Comparison of ENCODE assay signal across 8 cellular contexts in the genomic region with DNA sequence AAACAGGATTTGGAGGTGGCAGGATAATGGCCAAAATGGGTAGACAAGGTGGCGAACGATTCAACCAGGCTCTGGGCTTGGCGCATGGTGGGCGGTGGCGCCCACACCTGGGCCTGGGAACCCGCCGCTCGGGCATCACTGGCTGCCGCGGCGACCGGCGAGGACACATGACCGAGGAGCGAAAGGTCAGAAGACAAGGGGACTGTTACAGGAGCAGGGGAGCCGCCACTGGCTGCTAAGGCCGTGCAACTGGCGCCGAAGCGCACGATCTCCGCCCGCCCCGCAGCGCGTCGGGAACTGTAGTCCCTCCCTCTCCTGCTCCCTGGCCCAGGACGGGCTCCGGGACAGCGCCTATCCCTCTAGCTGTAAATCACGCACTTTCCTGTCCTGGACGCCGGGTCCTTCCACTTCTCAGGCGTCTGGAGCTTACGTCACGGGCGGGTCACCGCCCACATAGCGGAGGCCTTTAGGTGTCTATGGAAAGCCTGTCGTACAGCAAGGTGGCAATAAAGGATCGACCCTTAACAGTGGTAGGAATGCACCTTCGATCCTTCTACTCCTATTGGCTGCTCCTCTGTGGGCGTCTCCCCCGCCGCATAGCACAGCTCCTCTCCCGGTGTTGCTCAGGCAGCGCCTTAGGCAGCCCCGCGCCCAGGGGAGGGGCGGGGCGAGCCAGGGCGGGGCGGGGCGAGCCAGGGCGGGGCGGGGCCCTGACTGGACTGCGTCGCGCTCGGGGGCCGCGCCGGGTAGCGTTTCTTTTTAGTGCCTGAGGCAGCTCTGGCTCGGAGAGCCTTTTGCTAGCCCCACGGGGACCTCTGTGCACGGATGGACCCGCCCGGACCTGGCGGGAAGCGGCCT. TPM values are rescaled to one million over a fixed set of nuclear protein-coding genes. Genes with fewer than 3 reads are reported as not detected.
DNase-seq lines count a peak whose midpoint lies in the region; ATAC-seq, FAIRE-seq and TF ChIP-seq lines count a peak whose summit lies in the region.

A gene with protein sequence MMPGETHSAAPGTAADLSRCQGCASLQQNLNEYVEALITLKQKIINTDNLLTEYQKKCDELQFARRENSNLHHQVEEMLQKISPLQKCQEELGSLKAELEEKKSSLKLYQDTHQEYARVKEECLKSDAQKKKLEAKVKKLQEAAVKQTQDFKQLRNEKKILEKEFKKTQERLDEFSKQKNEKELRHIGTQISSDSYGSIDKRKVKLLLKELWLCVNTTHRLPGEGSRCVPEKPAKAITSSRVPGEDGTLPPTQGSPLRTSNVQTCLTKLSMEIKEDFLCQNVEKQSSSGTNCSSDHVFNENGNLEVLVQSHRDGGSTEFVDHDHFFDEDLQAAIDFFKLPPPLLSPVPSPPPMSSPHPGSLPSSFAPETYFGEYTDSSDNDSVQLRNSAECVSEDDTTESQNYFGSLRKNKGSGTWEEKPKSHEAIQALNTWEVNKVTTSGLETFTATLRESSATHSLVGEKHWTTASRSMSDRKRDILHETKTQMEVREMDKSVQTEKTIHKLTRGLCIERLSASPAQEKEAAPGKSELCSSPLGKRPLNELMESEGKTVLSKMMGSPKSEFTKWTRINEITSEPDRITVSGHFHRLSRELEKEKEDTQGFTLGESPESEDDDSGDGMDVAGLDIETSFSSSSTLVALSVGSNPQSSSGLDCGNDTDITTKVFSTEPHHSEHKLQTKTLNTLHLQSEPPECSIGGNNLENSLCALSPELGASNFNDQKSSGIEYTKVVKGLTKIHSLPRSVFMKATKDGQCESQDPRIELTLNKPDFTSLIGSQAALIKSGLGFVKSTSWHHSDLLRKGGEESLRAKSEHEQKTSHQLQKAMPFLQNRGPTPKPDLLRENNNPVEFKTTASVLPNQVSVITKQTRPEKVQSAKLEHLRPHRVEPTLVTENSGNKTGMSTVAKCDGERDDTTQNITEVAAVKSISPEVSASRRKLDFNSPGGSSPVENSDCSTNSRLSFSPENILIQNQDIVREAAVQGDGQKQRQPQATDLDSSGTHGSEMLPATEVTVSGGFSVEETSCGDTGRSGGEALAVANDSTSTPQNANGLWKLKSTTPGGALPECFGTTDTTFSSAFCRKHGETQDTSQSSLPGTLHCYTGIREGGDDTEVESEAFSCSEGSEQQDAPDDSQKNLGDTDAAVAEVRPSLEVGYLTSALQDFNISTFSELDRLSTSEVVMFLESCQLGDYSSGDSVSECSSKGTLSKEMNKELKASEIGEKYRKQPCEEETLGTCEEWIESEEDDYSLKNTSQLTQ (N-terminal part only) (plus strand): TSS at position 717 of the 858 bp plus-strand sequence. CDS start 239 bp downstream, outside the sequence.

- no peaks in the 10 kb centered on the region for H3K27me3 Mint-ChIP-seq in activated T-cell treated with anti-CD3 and anti-CD28 coated beads, Interleukin-2, amount 50 U/mL, for 72 hours (ENCODE audit: low read depth)

- peaks cover 26 to 57% (median 47%) of the 10 kb centered on the region in 4 donors for H3K4me1 ChIP-seq in esophagus muscularis mucosa

- H3K36me3 Mint-ChIP-seq in activated T-cell treated with anti-CD3 and anti-CD28 coated beads, Interleukin-2, amount 50 U/mL, for 72 hours (ENCODE audit: insufficient read depth in 2 of 2): peaks cover 0 to 6% of the 10 kb centered on the region in 2 donors

- H3K9me3 ChIP-seq in KOPT-K1 (ENCODE audit: insufficient read depth, low read length, poor library complexity, severe bottlenecking) (no peaks in the 10 kb centered on the region), esophagus muscularis mucosa (no peaks in the 10 kb centered on the region)

- peak; percentile 92 for FAIRE-seq in RCC 7860 (lab: Jason Lieb, UNC)

- no peaks in the 10 kb centered on the region for H3K9me3 Mint-ChIP-seq in activated T-cell treated with anti-CD3 and anti-CD28 coated beads, Interleukin-2, amount 50 U/mL, for 72 hours

- peak; percentile 83 for ATAC-seq in GM21786 (IDR thresholded peaks at IDR 0.05; ENCODE audit: unreplicated experiment)
- ATAC-seq in activated T-cell treated with anti-CD3 and anti-CD28 coated beads, Interleukin-2, amount 50 U/mL, for 72 hours (replicated peaks in 1 of 2): peak; percentile 88 to 89

- peak within 1 kb of the TSS in 1 of 2 donors; percentile 93 for H3K4me3 Mint-ChIP-seq in activated T-cell treated with anti-CD3 and anti-CD28 coated beads, Interleukin-2, amount 50 U/mL, for 72 hours

- H3K36me3 ChIP-seq in KOPT-K1 (ENCODE audit: insufficient read depth, low read length) (peaks cover 4% of the 10 kb centered on the region; the same call in 1 of the 2 replicates), esophagus muscularis mucosa (peaks cover 0 to 9% (median 0%) of the 10 kb centered on the region in 4 donors)

- TF ChIP-seq CTCF in esophagus muscularis mucosa (IDR thresholded peaks at IDR 0.05): no peak

- peak; percentile 26 for TF ChIP-seq POLR2A in esophagus muscularis mucosa (IDR thresholded peaks at IDR 0.05; ENCODE audit: low read depth)

- peak within 1 kb of the TSS; percentile 97 for H3K27ac Mint-ChIP-seq in activated T-cell treated with anti-CD3 and anti-CD28 coated beads, Interleukin-2, amount 50 U/mL, for 72 hours

- DNase-seq in DMS79 (lab: John Stamatoyannopoulos, UW) (peak; percentile 91), RCC 7860 (ENCODE audit: low spot score) (peak; percentile 100), esophagus muscularis mucosa (ENCODE audit: extremely low spot score) (peak; percentile 99), myocyte (ENCODE audit: low read depth) (peak; percentile 99)
- peak; percentile 91 to 93 for DNase-seq in activated T-cell treated with anti-CD3 and anti-CD28 coated beads, Interleukin-2, amount 50 U/mL, for 72 hours
- DNase-seq in stimulated activated CD8-positive, alpha-beta memory T cell treated with anti-CD3 and anti-CD28 coated beads, Interleukin-7, amount 100 ng/mL, for 48 hours (ENCODE audit: extremely low read depth in 1 of 2, low read depth in 1 of 2): peak; percentile 82 to 91

- 0% methylated on average over 28 of the region's 71 CpGs for WGBS in esophagus muscularis mucosa

- H3K4me1 Mint-ChIP-seq in activated T-cell treated with anti-CD3 and anti-CD28 coated beads, Interleukin-2, amount 50 U/mL, for 72 hours (ENCODE audit: low read depth): peaks cover 24% of the 10 kb centered on the region

- H3K27ac ChIP-seq in KOPT-K1 (ENCODE audit: low read depth, low read length, poor library complexity, severe bottlenecking): peak within 1 kb of the TSS; percentile 80
- peak within 1 kb of the TSS; percentile 93 to 96 (median 96) for H3K27ac ChIP-seq in esophagus muscularis mucosa (replicated peaks in 1 of 4)

- peak within 1 kb of the TSS; percentile 96 to 100 (median 97) for H3K4me3 ChIP-seq in esophagus muscularis mucosa

- intact Hi-C loops in esophagus muscularis mucosa (cut with DNase I): loop anchor here (5.0 kb wide), 1 partner anchor 1280 kb away; no protein-coding TSS in a partner anchor

- TF ChIP-seq EP300 in esophagus muscularis mucosa (IDR thresholded peaks at IDR 0.05): peak; percentile 89

- H3K27me3 ChIP-seq in esophagus muscularis mucosa: no peaks in the 10 kb centered on the region

RNA-seq across cellular contexts. Expression of the gene that starts here (rescaled TPM):
- total RNA-seq in activated T-cell treated with anti-CD3 and anti-CD28 coated beads, Interleukin-2, amount 50 U/mL, for 72 hours: 10 to 100 TPM; 23.3 to 25.5 TPM
- total RNA-seq in esophagus muscularis mucosa (10 to 100 TPM; 27.6 to 31.6 (median 30.1) TPM), myocyte (27.2 and 29.4 TPM in 2 replicates)
- 9.7 TPM for polyA plus RNA-seq in myocyte (2012)

Comparison
In these comparisons a context has a peak if more than half of its experiments do, and no peak if none do; other contexts are left out.
1. Peak in every context shown above with its lines: DNase-seq, ATAC-seq, H3K4me3 ChIP-seq and H3K27ac ChIP-seq.